In the genomic region with DNA sequence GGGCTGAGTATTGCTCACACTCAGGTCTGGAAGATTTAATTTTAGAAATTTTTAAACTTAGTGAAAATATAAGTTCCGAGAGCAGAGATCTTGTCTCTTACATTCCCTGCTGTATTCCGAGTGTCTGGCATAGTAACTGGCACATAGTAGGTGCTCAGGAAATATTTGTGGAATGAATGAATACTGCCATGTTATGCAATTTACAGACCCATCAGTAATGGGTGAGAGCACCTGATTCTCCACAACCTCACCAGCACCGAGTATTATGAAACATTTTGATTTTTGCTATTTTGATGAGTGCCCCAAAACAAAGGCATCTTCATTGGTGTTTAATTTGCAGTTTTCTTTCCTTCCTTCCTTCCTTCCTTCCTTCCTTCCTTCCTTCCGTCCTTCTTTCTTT, we compare ENCODE assay signal across 21 cellular contexts. TPM values are rescaled to one million over a fixed set of nuclear protein-coding genes. Genes with fewer than 3 reads are reported as not detected.
DNase-seq lines count a peak whose midpoint lies in the region; ATAC-seq, FAIRE-seq and TF ChIP-seq lines count a peak whose summit lies in the region.
"Had no signal": no experiment of that assay in that cellular context is flagged by ENCODE, and none has a peak within 500 bp of the region (broad histone marks: within the 10 kb centered on the region; RNA-seq: fewer than 3 reads in every experiment).

No MANE protein-coding gene starts in this region.

- TF ChIP-seq RAD21 in HepG2 (CRISPR knock-in tag; IDR thresholded peaks at IDR 0.05): no peak

- no peak for FAIRE-seq in HepG2 (lab: Jason Lieb, UNC)
- FAIRE-seq: A204.1, GM12891, GM18507 had no signal

- in situ Hi-C loops in HepG2 (cut with HindIII; ENCODE audit: extremely low pct_ligation_motif_present, low pct_unique_long_range_greater_than_20kb): no loop called here
- in situ Hi-C loops in HAP-1 (cut with MboI; ENCODE audit: low sequenced_read_pairs): no loop called here

- H3K4me1 Mint-ChIP-seq in effector memory CD8-positive, alpha-beta T cell (ENCODE audit: low read depth in 2 of 2): no peaks in the 10 kb centered on the region
- H3K4me1 Mint-ChIP-seq in stimulated activated effector memory CD8-positive, alpha-beta T cell treated with anti-CD3 and anti-CD28 coated beads, Interleukin-12 subunit alpha, Interleukin-12 subunit beta, amount 100 ng/mL, for 72 hours: no peaks in the 10 kb centered on the region

- no peaks in the 10 kb centered on the region for H3K36me3 ChIP-seq in HepG2 (replicated peaks in 1 of 2; ENCODE audit: control insufficient read depth in 1 of 2, insufficient read depth in 2 of 2, low read length in 2 of 2)
- no peaks in the 10 kb centered on the region for H3K36me3 ChIP-seq in right lobe of liver
- H3K36me3 ChIP-seq in HEK293 (ENCODE audit: control insufficient read depth in 2 of 2, insufficient read depth in 1 of 2, low read length in 2 of 2): no peaks in the 10 kb centered on the region; a peak in 1 of 3 replicates
- H3K36me3 ChIP-seq in HAP-1 (replicated peaks): no peaks in the 10 kb centered on the region

- no peaks in the 10 kb centered on the region for H4K20me1 ChIP-seq in HepG2 (ENCODE audit: insufficient read depth, low read length)

- no peaks in the 10 kb centered on the region for H3K79me2 ChIP-seq in HepG2 (ENCODE audit: insufficient read depth, low read length)

- intact Hi-C loops in HepG2 (cut with micrococcal nuclease; ENCODE audit: unreplicated experiment): no loop called here
- intact Hi-C loops in right lobe of liver (cut with DNase I): loop anchor here in 1 of 2 donors (5.0 kb wide), 1 partner anchor 34 kb away; no protein-coding TSS in a partner anchor

- TF ChIP-seq CTCF in HepG2 (CRISPR knock-in tag; IDR thresholded peaks at IDR 0.05) (no peak), right lobe of liver (IDR thresholded peaks at IDR 0.05) (no peak), HEK293 (tag by site-specific recombination; IDR thresholded peaks at IDR 0.05) (no peak)

- TF ChIP-seq POLR2A in HepG2 (IDR thresholded peaks at IDR 0.05; ENCODE audit: insufficient read depth in 1 of 2, low read depth in 2 of 2, low read length in 2 of 2) (no peak), right lobe of liver (IDR thresholded peaks at IDR 0.05) (no peak)

- no peaks in the 10 kb centered on the region for H3K27me3 Mint-ChIP-seq in effector memory CD8-positive, alpha-beta T cell
- H3K27me3 Mint-ChIP-seq: CD8-positive, alpha-beta memory T cell had no signal

- POLR2A ChIA-PET in HepG2 (lab: Yijun Ruan, JAX): no interaction called here
- POLR2A ChIA-PET in HEK293 (lab: Yijun Ruan, JAX): interaction anchor here (0.6 kb wide), 1 partner anchor 463 kb away, joined by 3 read pairs; no protein-coding TSS in a partner anchor

- peak overlapping the region; percentile 64 to 89 for H3K27ac Mint-ChIP-seq in effector memory CD8-positive, alpha-beta T cell
- peak overlapping the region; percentile 50 for H3K27ac Mint-ChIP-seq in stimulated activated effector memory CD8-positive, alpha-beta T cell treated with anti-CD3 and anti-CD28 coated beads, Interleukin-12 subunit alpha, Interleukin-12 subunit beta, amount 100 ng/mL, for 72 hours

- ATAC-seq in HepG2 (no peak), right lobe of liver (no peak)
- ATAC-seq in effector memory CD8-positive, alpha-beta T cell (replicated peaks): no peak
- ATAC-seq in stimulated activated effector memory CD8-positive, alpha-beta T cell treated with anti-CD3 and anti-CD28 coated beads, Interleukin-12 subunit alpha, Interleukin-12 subunit beta, amount 100 ng/mL, for 72 hours: no peak

- H3K4me3 Mint-ChIP-seq in effector memory CD8-positive, alpha-beta T cell: no peak overlapping the region
- H3K4me3 Mint-ChIP-seq in stimulated activated effector memory CD8-positive, alpha-beta T cell treated with anti-CD3 and anti-CD28 coated beads, Interleukin-12 subunit alpha, Interleukin-12 subunit beta, amount 100 ng/mL, for 72 hours: no peak overlapping the region
- H3K4me3 Mint-ChIP-seq: CD8-positive, alpha-beta memory T cell had no signal

- no peak overlapping the region for H3K4me2 ChIP-seq in HepG2 (ENCODE audit: low read depth, low read length)
- H3K4me2 ChIP-seq: BLaER1 treated with 17β-estradiol and CSF1 and Interleukin-3, amounts not matched to agents 10 nM and 100 nM had no signal

- BruUV-seq in HepG2 (replicated peaks; lab: Mats Ljungman, UMichigan): no TSS peak

- H3K4me3 ChIP-seq in HepG2 (replicated peaks in 1 of 3; ENCODE audit: insufficient read depth in 1 of 3, low read depth in 2 of 3, low read length in 3 of 3): no peak overlapping the region
- H3K4me3 ChIP-seq in right lobe of liver: no peak overlapping the region
- H3K4me3 ChIP-seq in HEK293 (ENCODE audit: low read depth, low read length): no peak overlapping the region
- H3K4me3 ChIP-seq in HAP-1: no peak overlapping the region
- H3K4me3 ChIP-seq: BLaER1 treated with 17β-estradiol and CSF1 and Interleukin-3, amounts not matched to agents 10 nM and 100 nM had no signal

- TF ChIP-seq EP300 in HepG2 (IDR thresholded peaks at IDR 0.05; ENCODE audit: low read depth in 2 of 2, low read length in 2 of 2) (no peak), HepG2 (CRISPR knock-in tag; IDR thresholded peaks at IDR 0.05; ENCODE audit: borderline replicate concordance) (no peak)

- no peak overlapping the region for H2AFZ ChIP-seq in HepG2 (ENCODE audit: low read length)

- H3K9me3 Mint-ChIP-seq in effector memory CD8-positive, alpha-beta T cell: no peaks in the 10 kb centered on the region
- H3K9me3 Mint-ChIP-seq in stimulated activated effector memory CD8-positive, alpha-beta T cell treated with anti-CD3 and anti-CD28 coated beads, Interleukin-12 subunit alpha, Interleukin-12 subunit beta, amount 100 ng/mL, for 72 hours: no peaks in the 10 kb centered on the region
- H3K9me3 Mint-ChIP-seq: CD8-positive, alpha-beta memory T cell had no signal

- no peaks in the 10 kb centered on the region for H3K9me3 ChIP-seq in HepG2 (ENCODE audit: low read length)
- H3K9me3 ChIP-seq in right lobe of liver: no peaks in the 10 kb centered on the region
- H3K9me3 ChIP-seq in HEK293 (ENCODE audit: control insufficient read depth, insufficient read depth, low read depth, low read length): no peaks in the 10 kb centered on the region
- no peaks in the 10 kb centered on the region for H3K9me3 ChIP-seq in HAP-1
- H3K9me3 ChIP-seq: BLaER1 treated with 17β-estradiol and CSF1 and Interleukin-3, amounts not matched to agents 10 nM and 100 nM had no signal

- H3K4me1 ChIP-seq in HepG2 (ENCODE audit: insufficient read depth, low read length) (0 out of 2 replicates have a peak, but pooled peaks cover 16% of the 10 kb centered on the region), right lobe of liver (peaks cover 0 to 9% (median 3%) of the 10 kb centered on the region in 4 donors), HEK293 (ENCODE audit: control insufficient read depth, insufficient read depth, low read length) (no peaks in the 10 kb centered on the region), HAP-1 (0 out of 2 replicates have a peak, but pooled peaks cover 3% of the 10 kb centered on the region)

- H3K27ac ChIP-seq in HepG2 (ENCODE audit: extremely low read length, insufficient read depth, low read length) (no peak overlapping the region), right lobe of liver (no peak overlapping the region), HEK293 (ENCODE audit: extremely low read depth, low read depth, low read length) (no peak overlapping the region)
- H3K27ac ChIP-seq: BLaER1 treated with 17β-estradiol and CSF1 and Interleukin-3, amounts not matched to agents 10 nM and 100 nM had no signal

- CTCF ChIA-PET in HepG2 (lab: Yijun Ruan, JAX; ENCODE audit: low intra/inter-chr PET ratio, low total read pairs) (no interaction called here), HEK293 (lab: Yijun Ruan, JAX) (interaction anchor here (0.7 to 0.8 kb wide), 2 partner anchors 17 to 22 kb away, joined by 4 read pairs; a partner anchor contains a TSS)

- DNase-seq in HepG2 (ENCODE audit: low spot score) (no peak), right lobe of liver (no peak), SIG-M5 (lab: John Stamatoyannopoulos, UW) (no peak), AG20443 (ENCODE audit: low spot score) (no peak), HAP-1 (ENCODE audit: low spot score in 2 of 2) (no peak)
- no peak for DNase-seq in effector memory CD8-positive, alpha-beta T cell
- no peak for DNase-seq in stimulated activated effector memory CD8-positive, alpha-beta T cell treated with anti-CD3 and anti-CD28 coated beads, Interleukin-12 subunit alpha, Interleukin-12 subunit beta, amount 100 ng/mL, for 72 hours (ENCODE audit: low spot score in 2 of 2)
- DNase-seq: CD8-positive, alpha-beta memory T cell; COR-L47; DMS 273 treated with DMSO at 0.1 percent for 48 hours; DMS53; DND-41; EL; GOT3; H7 had no signal

- 95% methylated on average over 4 of the region's 4 CpGs for WGBS in HepG2 (ENCODE audit: low lambda C conversion rate)
- 95% methylated on average over 4 of the region's 4 CpGs for WGBS in right lobe of liver (ENCODE audit: insufficient coverage, low coverage, low lambda C conversion rate, missing lambda C conversion rate)

- peaks cover 75% of the 10 kb centered on the region for H3K36me3 Mint-ChIP-seq in effector memory CD8-positive, alpha-beta T cell (ENCODE audit: insufficient read depth)
- peaks cover 97% of the 10 kb centered on the region for H3K36me3 Mint-ChIP-seq in stimulated activated effector memory CD8-positive, alpha-beta T cell treated with anti-CD3 and anti-CD28 coated beads, Interleukin-12 subunit alpha, Interleukin-12 subunit beta, amount 100 ng/mL, for 72 hours

- no peaks in the 10 kb centered on the region for H3K27me3 ChIP-seq in HepG2 (ENCODE audit: control insufficient read depth in 1 of 2, insufficient read depth in 2 of 2, low read length in 2 of 2)
- no peaks in the 10 kb centered on the region for H3K27me3 ChIP-seq in right lobe of liver
- no peaks in the 10 kb centered on the region for H3K27me3 ChIP-seq in HAP-1 (ENCODE audit: low read depth)
- H3K27me3 ChIP-seq: BLaER1 treated with 17β-estradiol and CSF1 and Interleukin-3, amounts not matched to agents 10 nM and 100 nM had no signal

- no peak overlapping the region for H3K9ac ChIP-seq in HepG2 (ENCODE audit: insufficient read depth, low read depth, low read length)
- H3K9ac ChIP-seq: BLaER1 treated with 17β-estradiol and CSF1 and Interleukin-3, amounts not matched to agents 10 nM and 100 nM had no signal

RNA-seq across cellular contexts. Expression of a gene that starts 15.8 kb away (rescaled TPM):
- 7.4 and 32.0 TPM in 2 replicates for total RNA-seq in HepG2 (2016; rRNA removed; fragmentation: Illumina TruSeq; extraction: Trizol)
- 7.3 and 8.3 TPM in 2 replicates for total RNA-seq in HepG2 (2016; cell fraction: cytosol; rRNA removed; fragmentation: Illumina TruSeq; extraction: Trizol; ENCODE audit: low read depth)
- 6.5 and 35.8 TPM in 2 replicates for total RNA-seq in HepG2 (2016; cell fraction: insoluble cytoplasmic fraction; rRNA removed; fragmentation: Illumina TruSeq; extraction: Trizol)
- 6.0 and 7.3 TPM in 2 replicates for total RNA-seq in HepG2 (2016; cell fraction: membrane; rRNA removed; fragmentation: Illumina TruSeq; extraction: Trizol)
- total RNA-seq in HepG2 (2016; cell fraction: nucleus; rRNA removed; fragmentation: Illumina TruSeq; extraction: Trizol): 36.9 and 51.6 TPM in 2 replicates
- polyA plus RNA-seq in HepG2 (2011; rRNA removed): 51.1 and 51.4 TPM in 2 replicates
- polyA plus RNA-seq in HepG2 (2011; cell fraction: cytosol; rRNA removed): 13.6 and 14.3 TPM in 2 replicates
- 292 and 390 TPM in 2 replicates for polyA plus RNA-seq in HepG2 (2011; cell fraction: nucleus; rRNA removed)
- polyA plus RNA-seq in HepG2 (2012): 58.9 and 85.4 TPM in 2 replicates
- polyA plus RNA-seq in HepG2 (2016; cell fraction: cytosol; fragmentation: Illumina TruSeq; extraction: Trizol; ENCODE audit: low read depth): 7.0 and 7.7 TPM in 2 replicates
- polyA plus RNA-seq in HepG2 (2016; cell fraction: insoluble cytoplasmic fraction; fragmentation: Illumina TruSeq; extraction: Trizol; ENCODE audit: low read depth): 18.3 and 19.4 TPM in 2 replicates
- polyA plus RNA-seq in HepG2 (2016; cell fraction: membrane; fragmentation: Illumina TruSeq; extraction: Trizol; ENCODE audit: low read depth): 9.9 and 14.8 TPM in 2 replicates
- 320 and 335 TPM in 2 replicates for polyA plus RNA-seq in HepG2 (2016; cell fraction: nucleus; fragmentation: Illumina TruSeq; extraction: Trizol; ENCODE audit: insufficient read depth, low read depth)
- polyA minus RNA-seq in HepG2 (2011; rRNA and poly(A)+ RNA removed; ENCODE audit: low replicate concordance): 16.6 and 30.8 TPM in 2 replicates
- 4.3 and 4.6 TPM in 2 replicates for polyA minus RNA-seq in HepG2 (2011; cell fraction: cytosol; rRNA and poly(A)+ RNA removed)
- polyA minus RNA-seq in HepG2 (2011; cell fraction: nucleus; rRNA and poly(A)+ RNA removed): 49.0 and 61.0 TPM in 2 replicates
- 10 to 100 TPM; 30.5 to 66.8 (median 44.8) TPM for total RNA-seq in right lobe of liver

RNA-seq across cellular contexts. Expression of a gene that starts 21.8 kb away (rescaled TPM):
- total RNA-seq in HepG2 (2016; rRNA removed; fragmentation: Illumina TruSeq; extraction: Trizol): 2.8 and 3.5 TPM in 2 replicates
- 3.4 and 3.5 TPM in 2 replicates for total RNA-seq in HepG2 (2016; cell fraction: cytosol; rRNA removed; fragmentation: Illumina TruSeq; extraction: Trizol; ENCODE audit: low read depth)
- total RNA-seq in HepG2 (2016; cell fraction: insoluble cytoplasmic fraction; rRNA removed; fragmentation: Illumina TruSeq; extraction: Trizol): 2.1 and 3.6 TPM in 2 replicates
- 3.6 and 5.1 TPM in 2 replicates for total RNA-seq in HepG2 (2016; cell fraction: membrane; rRNA removed; fragmentation: Illumina TruSeq; extraction: Trizol)
- total RNA-seq in HepG2 (2016; cell fraction: nucleus; rRNA removed; fragmentation: Illumina TruSeq; extraction: Trizol): 2.2 and 2.8 TPM in 2 replicates
- 1.9 and 4.2 TPM in 2 replicates for polyA plus RNA-seq in HepG2 (2011; rRNA removed)
- polyA plus RNA-seq in HepG2 (2011; cell fraction: cytosol; rRNA removed): 3.2 and 3.4 TPM in 2 replicates
- 4.8 and 4.9 TPM in 2 replicates for polyA plus RNA-seq in HepG2 (2011; cell fraction: nucleus; rRNA removed)
- polyA plus RNA-seq in HepG2 (2012): 2.1 and 2.5 TPM in 2 replicates
- 3.3 and 3.8 TPM in 2 replicates for polyA plus RNA-seq in HepG2 (2016; cell fraction: cytosol; fragmentation: Illumina TruSeq; extraction: Trizol; ENCODE audit: low read depth)
- polyA plus RNA-seq in HepG2 (2016; cell fraction: insoluble cytoplasmic fraction; fragmentation: Illumina TruSeq; extraction: Trizol; ENCODE audit: low read depth): 4.2 TPM in 2 replicates
- polyA plus RNA-seq in HepG2 (2016; cell fraction: membrane; fragmentation: Illumina TruSeq; extraction: Trizol; ENCODE audit: low read depth): 3.7 and 4.3 TPM in 2 replicates
- 4.4 and 6.2 TPM in 2 replicates for polyA plus RNA-seq in HepG2 (2016; cell fraction: nucleus; fragmentation: Illumina TruSeq; extraction: Trizol; ENCODE audit: insufficient read depth, low read depth)
- polyA minus RNA-seq in HepG2 (2011; rRNA and poly(A)+ RNA removed; ENCODE audit: low replicate concordance): 2.7 and 6.0 TPM in 2 replicates
- polyA minus RNA-seq in HepG2 (2011; cell fraction: cytosol; rRNA and poly(A)+ RNA removed): 3.1 and 5.8 TPM in 2 replicates
- polyA minus RNA-seq in HepG2 (2011; cell fraction: nucleus; rRNA and poly(A)+ RNA removed): 2.1 and 2.2 TPM in 2 replicates
- 10 to 100 TPM in 1 of 6 experiments, 1 to 10 TPM in 5; 1.2 to 21.4 (median 7.2) TPM for total RNA-seq in right lobe of liver

RNA-seq across cellular contexts. Expression of a gene that starts 53.2 kb away (rescaled TPM):
- 0.62 and 0.63 TPM in 2 replicates for total RNA-seq in HepG2 (2016; rRNA removed; fragmentation: Illumina TruSeq; extraction: Trizol)
- 0.71 and 0.97 TPM in 2 replicates for total RNA-seq in HepG2 (2016; cell fraction: cytosol; rRNA removed; fragmentation: Illumina TruSeq; extraction: Trizol; ENCODE audit: low read depth)
- total RNA-seq in HepG2 (2016; cell fraction: insoluble cytoplasmic fraction; rRNA removed; fragmentation: Illumina TruSeq; extraction: Trizol): 0.43 and 0.91 TPM in 2 replicates
- total RNA-seq in HepG2 (2016; cell fraction: membrane; rRNA removed; fragmentation: Illumina TruSeq; extraction: Trizol): 1.4 and 1.9 TPM in 2 replicates
- total RNA-seq in HepG2 (2016; cell fraction: nucleus; rRNA removed; fragmentation: Illumina TruSeq; extraction: Trizol): 0.62 and 0.72 TPM in 2 replicates
- polyA plus RNA-seq in HepG2 (2011; rRNA removed): 0.26 and 0.39 TPM in 2 replicates
- polyA plus RNA-seq in HepG2 (2011; cell fraction: cytosol; rRNA removed): 0.15 and 0.32 TPM in 2 replicates
- 1.2 and 1.3 TPM in 2 replicates for polyA plus RNA-seq in HepG2 (2011; cell fraction: nucleus; rRNA removed)
- polyA plus RNA-seq in HepG2 (2012): 1.2 and 1.5 TPM in 2 replicates
- 1.3 TPM in 2 replicates for polyA plus RNA-seq in HepG2 (2016; cell fraction: cytosol; fragmentation: Illumina TruSeq; extraction: Trizol; ENCODE audit: low read depth)
- polyA plus RNA-seq in HepG2 (2016; cell fraction: insoluble cytoplasmic fraction; fragmentation: Illumina TruSeq; extraction: Trizol; ENCODE audit: low read depth): 2.2 and 2.9 TPM in 2 replicates
- polyA plus RNA-seq in HepG2 (2016; cell fraction: membrane; fragmentation: Illumina TruSeq; extraction: Trizol; ENCODE audit: low read depth): 1.2 and 1.5 TPM in 2 replicates
- 2.3 and 4.7 TPM in 2 replicates for polyA plus RNA-seq in HepG2 (2016; cell fraction: nucleus; fragmentation: Illumina TruSeq; extraction: Trizol; ENCODE audit: insufficient read depth, low read depth)
- 0.47 and 0.64 TPM in 2 replicates for polyA minus RNA-seq in HepG2 (2011; rRNA and poly(A)+ RNA removed; ENCODE audit: low replicate concordance)
- 1.2 and 2.5 TPM in 2 replicates for polyA minus RNA-seq in HepG2 (2011; cell fraction: cytosol; rRNA and poly(A)+ RNA removed)
- 0.37 and 0.39 TPM in 2 replicates for polyA minus RNA-seq in HepG2 (2011; cell fraction: nucleus; rRNA and poly(A)+ RNA removed)
- under 1 TPM in 5 of 6 experiments, not detected in 1; 0.16 to 0.47 (median 0.35) TPM for total RNA-seq in right lobe of liver
- total RNA-seq: G401 had no signal

RNA-seq across cellular contexts. Expression of a gene that starts 56.0 kb away (rescaled TPM):
- total RNA-seq in HepG2 (2016; rRNA removed; fragmentation: Illumina TruSeq; extraction: Trizol): 30.6 and 42.0 TPM in 2 replicates
- 15.7 and 22.3 TPM in 2 replicates for total RNA-seq in HepG2 (2016; cell fraction: cytosol; rRNA removed; fragmentation: Illumina TruSeq; extraction: Trizol; ENCODE audit: low read depth)
- 34.9 and 39.3 TPM in 2 replicates for total RNA-seq in HepG2 (2016; cell fraction: insoluble cytoplasmic fraction; rRNA removed; fragmentation: Illumina TruSeq; extraction: Trizol)
- total RNA-seq in HepG2 (2016; cell fraction: membrane; rRNA removed; fragmentation: Illumina TruSeq; extraction: Trizol): 28.5 and 42.7 TPM in 2 replicates
- 13.0 and 14.5 TPM in 2 replicates for total RNA-seq in HepG2 (2016; cell fraction: nucleus; rRNA removed; fragmentation: Illumina TruSeq; extraction: Trizol)
- polyA plus RNA-seq in HepG2 (2011; rRNA removed): 22.2 and 24.1 TPM in 2 replicates
- 22.8 and 32.6 TPM in 2 replicates for polyA plus RNA-seq in HepG2 (2011; cell fraction: cytosol; rRNA removed)
- 31.3 and 38.6 TPM in 2 replicates for polyA plus RNA-seq in HepG2 (2011; cell fraction: nucleus; rRNA removed)
- polyA plus RNA-seq in HepG2 (2012): 22.7 and 23.7 TPM in 2 replicates
- 28.4 and 37.8 TPM in 2 replicates for polyA plus RNA-seq in HepG2 (2016; cell fraction: cytosol; fragmentation: Illumina TruSeq; extraction: Trizol; ENCODE audit: low read depth)
- 62.1 and 65.3 TPM in 2 replicates for polyA plus RNA-seq in HepG2 (2016; cell fraction: insoluble cytoplasmic fraction; fragmentation: Illumina TruSeq; extraction: Trizol; ENCODE audit: low read depth)
- 40.2 and 48.8 TPM in 2 replicates for polyA plus RNA-seq in HepG2 (2016; cell fraction: membrane; fragmentation: Illumina TruSeq; extraction: Trizol; ENCODE audit: low read depth)
- polyA plus RNA-seq in HepG2 (2016; cell fraction: nucleus; fragmentation: Illumina TruSeq; extraction: Trizol; ENCODE audit: insufficient read depth, low read depth): 33.1 and 40.0 TPM in 2 replicates
- polyA minus RNA-seq in HepG2 (2011; rRNA and poly(A)+ RNA removed; ENCODE audit: low replicate concordance): 20.1 and 20.5 TPM in 2 replicates
- 12.5 and 19.8 TPM in 2 replicates for polyA minus RNA-seq in HepG2 (2011; cell fraction: cytosol; rRNA and poly(A)+ RNA removed)
- 7.9 and 9.2 TPM in 2 replicates for polyA minus RNA-seq in HepG2 (2011; cell fraction: nucleus; rRNA and poly(A)+ RNA removed)
- total RNA-seq in right lobe of liver: 10 to 100 TPM; 10.9 to 27.5 (median 14.0) TPM
